Comparison of ENCODE assay signal across 8 cellular contexts in genomic region chr16:56632160-56632847, GRCh38. TPM values are rescaled to one million over a fixed set of nuclear protein-coding genes. Genes with fewer than 3 reads are reported as not detected.
DNase-seq lines count a peak whose midpoint lies in the region; ATAC-seq and TF ChIP-seq lines count a peak whose summit lies in the region.

TSS of gene MT1M (plus strand) at chr16:56632659. CDS start at chr16:56632732, 73 bp downstream.

- ATAC-seq in activated naive CD8-positive, alpha-beta T cell treated with anti-CD3 and anti-CD28 coated beads, Interleukin-2, amount 10 ng/mL, durations not matched to agents 7 days and 5 days (ENCODE audit: low read depth) = peak; percentile 31
- no peak for ATAC-seq in GM21619 (IDR thresholded peaks at IDR 0.05; ENCODE audit: unreplicated experiment)

- H3K4me1 ChIP-seq in right atrium auricular region (peaks cover 0 to 32% of the 10 kb centered on the region in 2 donors), prostate gland (replicated peaks) (no peaks in the 10 kb centered on the region)

- H3K9me3 Mint-ChIP-seq in activated naive CD8-positive, alpha-beta T cell treated with anti-CD3 and anti-CD28 coated beads, Interleukin-2, amount 10 ng/mL, durations not matched to agents 7 days and 5 days = no peaks in the 10 kb centered on the region

- H3K36me3 ChIP-seq in right atrium auricular region = no peaks in the 10 kb centered on the region
- no peaks in the 10 kb centered on the region for H3K36me3 ChIP-seq in prostate gland

- H3K27ac Mint-ChIP-seq in activated naive CD8-positive, alpha-beta T cell treated with anti-CD3 and anti-CD28 coated beads, Interleukin-2, amount 10 ng/mL, durations not matched to agents 7 days and 5 days = no peak within 1 kb of the TSS

- H3K4me3 Mint-ChIP-seq in activated naive CD8-positive, alpha-beta T cell treated with anti-CD3 and anti-CD28 coated beads, Interleukin-2, amount 10 ng/mL, durations not matched to agents 7 days and 5 days = peak within 1 kb of the TSS; percentile 64

- POLR2A ChIA-PET in activated naive CD8-positive, alpha-beta T cell treated with anti-CD3 and anti-CD28 coated beads, Interleukin-2, amount 10 ng/mL, durations not matched to agents 7 days and 5 days (lab: Charles Lee) = no interaction called here

- WGBS in prostate gland = 2% methylated on average over 61 of the region's 61 CpGs

- intact Hi-C loops in prostate gland (cut with DNase I) = no loop called here

- H3K4me1 Mint-ChIP-seq in activated naive CD8-positive, alpha-beta T cell treated with anti-CD3 and anti-CD28 coated beads, Interleukin-2, amount 10 ng/mL, durations not matched to agents 7 days and 5 days = peaks cover 24% of the 10 kb centered on the region

- peak; percentile 15 for TF ChIP-seq POLR2A in prostate gland (IDR thresholded peaks at IDR 0.05)

- DNase-seq in GM03348 (ENCODE audit: low spot score) (peak; percentile 76), right atrium auricular region (ENCODE audit: low spot score) (peak; percentile 68), prostate gland (ENCODE audit: low spot score) (peak; percentile 39), NCI-H1436 treated with DMSO at 0.1 percent for 48 hours (lab: John Stamatoyannopoulos, UW) (no peak), D341Med (ENCODE audit: low spot score) (no peak), AML-193 (lab: John Stamatoyannopoulos, UW) (no peak)
- peak; percentile 44 for DNase-seq in activated naive CD8-positive, alpha-beta T cell treated with anti-CD3 and anti-CD28 coated beads, Interleukin-2, amount 10 ng/mL, durations not matched to agents 7 days and 5 days

- H3K27me3 ChIP-seq in right atrium auricular region (no peaks in the 10 kb centered on the region), prostate gland (replicated peaks; ENCODE audit: insufficient read depth) (peaks cover 4% of the 10 kb centered on the region)

- H3K27ac ChIP-seq in right atrium auricular region = peak within 1 kb of the TSS; percentile 79 to 81
- H3K27ac ChIP-seq in prostate gland = peak within 1 kb of the TSS; percentile 61 to 67

- H3K4me3 ChIP-seq in right atrium auricular region = peak within 1 kb of the TSS; percentile 39 to 58
- peak within 1 kb of the TSS; percentile 43 to 48 for H3K4me3 ChIP-seq in prostate gland

- no peaks in the 10 kb centered on the region for H3K36me3 Mint-ChIP-seq in activated naive CD8-positive, alpha-beta T cell treated with anti-CD3 and anti-CD28 coated beads, Interleukin-2, amount 10 ng/mL, durations not matched to agents 7 days and 5 days

- H3K9me3 ChIP-seq in right atrium auricular region = no peaks in the 10 kb centered on the region
- H3K9me3 ChIP-seq in prostate gland = no peaks in the 10 kb centered on the region

- TF ChIP-seq CTCF in right atrium auricular region (IDR thresholded peaks at IDR 0.05) (peak in 1 of 2 donors; percentile 16), prostate gland (IDR thresholded peaks at IDR 0.05) (no peak)

- H3K27me3 Mint-ChIP-seq in activated naive CD8-positive, alpha-beta T cell treated with anti-CD3 and anti-CD28 coated beads, Interleukin-2, amount 10 ng/mL, durations not matched to agents 7 days and 5 days = peaks cover 67% of the 10 kb centered on the region

RNA-seq across cellular contexts. Expression of gene MT1M, which starts in this region (rescaled TPM):
- not detected for total RNA-seq in activated naive CD8-positive, alpha-beta T cell treated with anti-CD3 and anti-CD28 coated beads, Interleukin-2, amount 10 ng/mL, durations not matched to agents 7 days and 5 days
- total RNA-seq in right atrium auricular region = 1 to 10 TPM; 5.2 to 9.9 TPM
- 10 to 100 TPM; 14.8 to 37.4 TPM for total RNA-seq in prostate gland

Comparison
In these comparisons a context has a peak if more than half of its experiments do, and no peak if none do; other contexts are left out.
1. RNA of gene MT1M (total RNA-seq): 14.8 to 37.4 TPM in prostate gland and 5.2 to 9.9 TPM in right atrium auricular region; not detected in activated naive CD8-positive, alpha-beta T cell treated with anti-CD3 and anti-CD28 coated beads, Interleukin-2, amount 10 ng/mL, durations not matched to agents 7 days and 5 days; every median in the first group is over 4 times any median in the second.
2. Peak in DNase-seq and ATAC-seq in activated naive CD8-positive, alpha-beta T cell treated with anti-CD3 and anti-CD28 coated beads, Interleukin-2, amount 10 ng/mL, durations not matched to agents 7 days and 5 days; RNA of the gene not detected or under 1 TPM.
3. DNase-seq: peak in GM03348 (single experiment), right atrium auricular region (single experiment) and prostate gland (single experiment); none in NCI-H1436 treated with DMSO at 0.1 percent for 48 hours (single experiment), D341Med (single experiment) and AML-193 (0 of 2).